Comparison of ENCODE assay signal across 1 cellular context in the genomic region with DNA sequence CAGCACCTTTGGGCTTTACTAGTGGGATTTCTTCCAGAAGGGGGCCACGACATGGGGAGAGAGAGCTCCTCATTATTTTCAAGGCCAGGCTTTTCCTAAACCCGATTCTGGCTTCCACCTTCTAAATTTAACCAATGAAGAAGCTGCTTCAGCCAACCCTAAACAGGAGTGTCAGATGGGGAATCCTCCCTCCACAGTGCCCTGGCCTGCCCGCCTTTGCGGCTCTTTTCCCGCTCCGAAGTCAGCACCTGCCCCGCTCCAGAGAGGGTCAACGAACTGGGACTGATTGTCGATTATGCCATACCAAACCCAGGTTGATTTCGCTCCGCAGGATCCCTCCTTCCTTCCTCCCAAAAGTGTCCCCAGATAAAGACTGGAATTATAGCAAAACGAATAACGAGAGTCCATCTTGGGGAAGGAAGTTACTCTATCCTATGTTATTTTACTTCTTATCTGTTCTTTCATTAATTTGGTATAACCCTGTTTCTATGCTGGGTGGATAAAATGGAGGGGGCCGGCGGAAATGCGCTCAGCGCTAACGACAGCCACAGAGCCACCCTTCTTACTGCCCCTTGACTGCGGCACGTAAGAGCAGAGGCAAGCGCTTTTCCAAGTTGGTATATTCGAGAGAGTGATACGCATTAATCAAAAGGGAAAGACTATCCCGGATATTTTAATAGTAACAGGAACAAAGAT.
TF ChIP-seq lines count a peak whose summit lies in the region.

No MANE protein-coding gene starts in this region.

TF ChIP-seq in endothelial cell of umbilical vein, 7 proteins besides CTCF, POLR2A, EP300 and RAD21 (continued from another document):
- TF ChIP-seq MYC (IDR thresholded peaks at IDR 0.05; ENCODE audit: low read depth, low read length) (no peak), JUN (IDR thresholded peaks at IDR 0.05; ENCODE audit: borderline replicate concordance, insufficient read depth, insufficient read length, low read depth) (no peak), POLR2AphosphoS5 (IDR thresholded peaks at IDR 0.05; ENCODE audit: insufficient read depth, low read depth, low read length) (no peak), EZH2 (IDR thresholded peaks at IDR 0.05; ENCODE audit: borderline replicate concordance, low read depth, low read length, severe bottlenecking) (peak; percentile 69), GATA2 (IDR thresholded peaks at IDR 0.05; ENCODE audit: insufficient read depth, insufficient read length, low read depth, low read length) (no peak)
